In the genomic region with DNA sequence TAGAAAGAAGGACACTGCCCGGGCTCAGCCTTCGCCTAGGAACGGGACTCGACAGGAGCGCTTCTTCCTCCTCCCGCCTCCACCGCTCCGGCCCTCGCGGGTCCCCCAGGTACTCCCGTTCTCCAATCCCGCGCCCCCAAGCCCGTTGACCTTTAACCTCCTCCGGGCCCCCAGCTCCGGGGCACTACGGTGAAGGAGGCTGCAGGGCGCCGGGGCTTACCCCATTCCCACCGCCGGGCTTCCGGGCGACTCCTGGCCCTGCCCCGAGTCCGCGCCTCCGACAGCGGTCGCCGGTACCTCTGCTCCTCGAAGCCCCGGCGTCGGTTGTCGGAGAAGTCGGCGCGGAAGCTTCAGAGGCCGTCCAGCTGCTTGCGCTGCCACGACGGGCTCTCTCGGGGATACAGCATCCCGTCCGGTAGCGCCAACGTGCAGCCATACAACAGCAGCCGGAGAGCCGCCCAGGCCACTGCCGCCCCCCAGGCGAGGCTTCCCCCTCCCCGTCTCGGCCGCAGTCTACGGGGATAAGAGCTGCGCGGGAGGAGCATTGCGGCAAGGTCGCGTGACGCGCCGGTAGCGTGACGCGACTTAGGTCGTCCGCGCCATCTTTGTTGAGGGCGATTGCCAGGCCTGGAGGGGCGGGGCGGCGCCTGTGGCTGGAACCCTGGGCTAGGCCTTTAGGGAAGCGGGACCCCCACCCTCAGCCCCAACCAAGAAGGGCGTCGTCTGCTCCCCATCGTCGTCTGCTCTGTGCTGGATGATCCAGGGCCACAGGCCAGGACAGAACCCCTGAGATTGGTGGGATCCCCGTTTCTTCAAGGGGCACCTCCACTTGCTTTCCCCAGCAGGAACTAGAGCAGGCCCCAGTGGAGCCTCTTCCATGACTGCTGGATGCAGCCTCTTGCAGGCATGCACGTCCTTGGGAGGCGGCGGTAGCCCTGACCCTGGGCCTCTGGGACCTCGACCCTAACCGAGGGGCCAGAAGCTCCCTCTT, we compare ENCODE assay signal across 1 cellular context.
TF ChIP-seq lines count a peak whose summit lies in the region.

No MANE protein-coding gene starts in this region.

TF ChIP-seq in GM12878, 131 proteins besides CTCF, POLR2A, EP300 and RAD21 (continues in another document):
- TF ChIP-seq ESRRA (IDR thresholded peaks at IDR 0.05; ENCODE audit: low read length) (no peak), BACH1 (IDR thresholded peaks at IDR 0.05; ENCODE audit: borderline replicate concordance) (peak; percentile 79), KDM1A (IDR thresholded peaks at IDR 0.05; ENCODE audit: borderline replicate concordance) (no peak), MTA3 (IDR thresholded peaks at IDR 0.05; ENCODE audit: borderline replicate concordance, low read length) (no peak), ZNF24 (IDR thresholded peaks at IDR 0.05) (0 out of 2 replicates have a peak, but pooled peaks have one; percentile 13), NR2C2 (IDR thresholded peaks at IDR 0.05; ENCODE audit: borderline replicate concordance, control insufficient read depth, insufficient read length, low read depth) (no peak), TCF12 (IDR thresholded peaks at IDR 0.05; ENCODE audit: low read depth, low read length) (0 out of 2 replicates have a peak, but pooled peaks have one; percentile 39), MEF2B (IDR thresholded peaks at IDR 0.05; ENCODE audit: partially characterized antibody, poor library complexity, severe bottlenecking) (peak; percentile 56), MEF2A (IDR thresholded peaks at IDR 0.05; ENCODE audit: insufficient read depth, low read depth, low read length) (0 out of 2 replicates have a peak, but pooled peaks have one; percentile 28), CBFB (IDR thresholded peaks at IDR 0.05; ENCODE audit: low read depth) (0 out of 2 replicates have a peak, but pooled peaks have one; percentile 72), IKZF2 (IDR thresholded peaks at IDR 0.05) (peak; percentile 52 to 63), GABPA (IDR thresholded peaks at IDR 0.05; ENCODE audit: low read depth) (no peak), GATAD2B (conservative IDR thresholded peaks at IDR 0.05; ENCODE audit: low read depth) (peak; percentile 86), MYC (IDR thresholded peaks at IDR 0.05; ENCODE audit: insufficient read depth, insufficient read length, insufficient replicate concordance, low read length, severe bottlenecking) (no peak), RB1 (IDR thresholded peaks at IDR 0.05; ENCODE audit: borderline replicate concordance) (peak; percentile 95), ZZZ3 (IDR thresholded peaks at IDR 0.05; ENCODE audit: control insufficient read depth, insufficient read length, low read depth) (no peak), SIN3A (IDR thresholded peaks at IDR 0.05; ENCODE audit: low read depth, low read length) (peak; percentile 65; the same call in 1 of the 2 replicates), DPF2 (IDR thresholded peaks at IDR 0.05) (peak; percentile 85; the same call in 1 of the 2 replicates), RELA (IDR thresholded peaks at IDR 0.05; ENCODE audit: borderline replicate concordance, partially characterized antibody) (peak; percentile 92), CHD1 (IDR thresholded peaks at IDR 0.05; ENCODE audit: low read depth, low read length) (0 out of 2 replicates have a peak, but pooled peaks have one; percentile 58), POLR2AphosphoS2 (IDR thresholded peaks at IDR 0.05; ENCODE audit: low read depth, low read length) (peak; percentile 88)
- TF ChIP-seq, protein P1, sequence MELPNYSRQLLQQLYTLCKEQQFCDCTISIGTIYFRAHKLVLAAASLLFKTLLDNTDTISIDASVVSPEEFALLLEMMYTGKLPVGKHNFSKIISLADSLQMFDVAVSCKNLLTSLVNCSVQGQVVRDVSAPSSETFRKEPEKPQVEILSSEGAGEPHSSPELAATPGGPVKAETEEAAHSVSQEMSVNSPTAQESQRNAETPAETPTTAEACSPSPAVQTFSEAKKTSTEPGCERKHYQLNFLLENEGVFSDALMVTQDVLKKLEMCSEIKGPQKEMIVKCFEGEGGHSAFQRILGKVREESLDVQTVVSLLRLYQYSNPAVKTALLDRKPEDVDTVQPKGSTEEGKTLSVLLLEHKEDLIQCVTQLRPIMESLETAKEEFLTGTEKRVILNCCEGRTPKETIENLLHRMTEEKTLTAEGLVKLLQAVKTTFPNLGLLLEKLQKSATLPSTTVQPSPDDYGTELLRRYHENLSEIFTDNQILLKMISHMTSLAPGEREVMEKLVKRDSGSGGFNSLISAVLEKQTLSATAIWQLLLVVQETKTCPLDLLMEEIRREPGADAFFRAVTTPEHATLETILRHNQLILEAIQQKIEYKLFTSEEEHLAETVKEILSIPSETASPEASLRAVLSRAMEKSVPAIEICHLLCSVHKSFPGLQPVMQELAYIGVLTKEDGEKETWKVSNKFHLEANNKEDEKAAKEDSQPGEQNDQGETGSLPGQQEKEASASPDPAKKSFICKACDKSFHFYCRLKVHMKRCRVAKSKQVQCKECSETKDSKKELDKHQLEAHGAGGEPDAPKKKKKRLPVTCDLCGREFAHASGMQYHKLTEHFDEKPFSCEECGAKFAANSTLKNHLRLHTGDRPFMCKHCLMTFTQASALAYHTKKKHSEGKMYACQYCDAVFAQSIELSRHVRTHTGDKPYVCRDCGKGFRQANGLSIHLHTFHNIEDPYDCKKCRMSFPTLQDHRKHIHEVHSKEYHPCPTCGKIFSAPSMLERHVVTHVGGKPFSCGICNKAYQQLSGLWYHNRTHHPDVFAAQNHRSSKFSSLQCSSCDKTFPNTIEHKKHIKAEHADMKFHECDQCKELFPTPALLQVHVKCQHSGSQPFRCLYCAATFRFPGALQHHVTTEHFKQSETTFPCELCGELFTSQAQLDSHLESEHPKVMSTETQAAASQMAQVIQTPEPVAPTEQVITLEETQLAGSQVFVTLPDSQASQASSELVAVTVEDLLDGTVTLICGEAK (IDR thresholded peaks at IDR 0.05; ENCODE audit: borderline replicate concordance): no peak; the same call in none of the 2 replicates
- TF ChIP-seq, protein P2, sequence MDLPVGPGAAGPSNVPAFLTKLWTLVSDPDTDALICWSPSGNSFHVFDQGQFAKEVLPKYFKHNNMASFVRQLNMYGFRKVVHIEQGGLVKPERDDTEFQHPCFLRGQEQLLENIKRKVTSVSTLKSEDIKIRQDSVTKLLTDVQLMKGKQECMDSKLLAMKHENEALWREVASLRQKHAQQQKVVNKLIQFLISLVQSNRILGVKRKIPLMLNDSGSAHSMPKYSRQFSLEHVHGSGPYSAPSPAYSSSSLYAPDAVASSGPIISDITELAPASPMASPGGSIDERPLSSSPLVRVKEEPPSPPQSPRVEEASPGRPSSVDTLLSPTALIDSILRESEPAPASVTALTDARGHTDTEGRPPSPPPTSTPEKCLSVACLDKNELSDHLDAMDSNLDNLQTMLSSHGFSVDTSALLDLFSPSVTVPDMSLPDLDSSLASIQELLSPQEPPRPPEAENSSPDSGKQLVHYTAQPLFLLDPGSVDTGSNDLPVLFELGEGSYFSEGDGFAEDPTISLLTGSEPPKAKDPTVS (IDR thresholded peaks at IDR 0.05; ENCODE audit: low read depth, low read length): no peak
- TF ChIP-seq, protein P3, sequence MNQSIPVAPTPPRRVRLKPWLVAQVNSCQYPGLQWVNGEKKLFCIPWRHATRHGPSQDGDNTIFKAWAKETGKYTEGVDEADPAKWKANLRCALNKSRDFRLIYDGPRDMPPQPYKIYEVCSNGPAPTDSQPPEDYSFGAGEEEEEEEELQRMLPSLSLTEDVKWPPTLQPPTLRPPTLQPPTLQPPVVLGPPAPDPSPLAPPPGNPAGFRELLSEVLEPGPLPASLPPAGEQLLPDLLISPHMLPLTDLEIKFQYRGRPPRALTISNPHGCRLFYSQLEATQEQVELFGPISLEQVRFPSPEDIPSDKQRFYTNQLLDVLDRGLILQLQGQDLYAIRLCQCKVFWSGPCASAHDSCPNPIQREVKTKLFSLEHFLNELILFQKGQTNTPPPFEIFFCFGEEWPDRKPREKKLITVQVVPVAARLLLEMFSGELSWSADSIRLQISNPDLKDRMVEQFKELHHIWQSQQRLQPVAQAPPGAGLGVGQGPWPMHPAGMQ (IDR thresholded peaks at IDR 0.05; ENCODE audit: borderline replicate concordance): no peak
- TF ChIP-seq, protein P4, sequence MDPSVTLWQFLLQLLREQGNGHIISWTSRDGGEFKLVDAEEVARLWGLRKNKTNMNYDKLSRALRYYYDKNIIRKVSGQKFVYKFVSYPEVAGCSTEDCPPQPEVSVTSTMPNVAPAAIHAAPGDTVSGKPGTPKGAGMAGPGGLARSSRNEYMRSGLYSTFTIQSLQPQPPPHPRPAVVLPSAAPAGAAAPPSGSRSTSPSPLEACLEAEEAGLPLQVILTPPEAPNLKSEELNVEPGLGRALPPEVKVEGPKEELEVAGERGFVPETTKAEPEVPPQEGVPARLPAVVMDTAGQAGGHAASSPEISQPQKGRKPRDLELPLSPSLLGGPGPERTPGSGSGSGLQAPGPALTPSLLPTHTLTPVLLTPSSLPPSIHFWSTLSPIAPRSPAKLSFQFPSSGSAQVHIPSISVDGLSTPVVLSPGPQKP (IDR thresholded peaks at IDR 0.05; ENCODE audit: low read depth, low read length): peak; percentile 32; the same call in 1 of the 2 replicates
- TF ChIP-seq, protein P5, sequence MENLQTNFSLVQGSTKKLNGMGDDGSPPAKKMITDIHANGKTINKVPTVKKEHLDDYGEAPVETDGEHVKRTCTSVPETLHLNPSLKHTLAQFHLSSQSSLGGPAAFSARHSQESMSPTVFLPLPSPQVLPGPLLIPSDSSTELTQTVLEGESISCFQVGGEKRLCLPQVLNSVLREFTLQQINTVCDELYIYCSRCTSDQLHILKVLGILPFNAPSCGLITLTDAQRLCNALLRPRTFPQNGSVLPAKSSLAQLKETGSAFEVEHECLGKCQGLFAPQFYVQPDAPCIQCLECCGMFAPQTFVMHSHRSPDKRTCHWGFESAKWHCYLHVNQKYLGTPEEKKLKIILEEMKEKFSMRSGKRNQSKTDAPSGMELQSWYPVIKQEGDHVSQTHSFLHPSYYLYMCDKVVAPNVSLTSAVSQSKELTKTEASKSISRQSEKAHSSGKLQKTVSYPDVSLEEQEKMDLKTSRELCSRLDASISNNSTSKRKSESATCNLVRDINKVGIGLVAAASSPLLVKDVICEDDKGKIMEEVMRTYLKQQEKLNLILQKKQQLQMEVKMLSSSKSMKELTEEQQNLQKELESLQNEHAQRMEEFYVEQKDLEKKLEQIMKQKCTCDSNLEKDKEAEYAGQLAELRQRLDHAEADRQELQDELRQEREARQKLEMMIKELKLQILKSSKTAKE (IDR thresholded peaks at IDR 0.05; ENCODE audit: low read depth, poor library complexity, severe bottlenecking): no peak
- TF ChIP-seq, protein P6, sequence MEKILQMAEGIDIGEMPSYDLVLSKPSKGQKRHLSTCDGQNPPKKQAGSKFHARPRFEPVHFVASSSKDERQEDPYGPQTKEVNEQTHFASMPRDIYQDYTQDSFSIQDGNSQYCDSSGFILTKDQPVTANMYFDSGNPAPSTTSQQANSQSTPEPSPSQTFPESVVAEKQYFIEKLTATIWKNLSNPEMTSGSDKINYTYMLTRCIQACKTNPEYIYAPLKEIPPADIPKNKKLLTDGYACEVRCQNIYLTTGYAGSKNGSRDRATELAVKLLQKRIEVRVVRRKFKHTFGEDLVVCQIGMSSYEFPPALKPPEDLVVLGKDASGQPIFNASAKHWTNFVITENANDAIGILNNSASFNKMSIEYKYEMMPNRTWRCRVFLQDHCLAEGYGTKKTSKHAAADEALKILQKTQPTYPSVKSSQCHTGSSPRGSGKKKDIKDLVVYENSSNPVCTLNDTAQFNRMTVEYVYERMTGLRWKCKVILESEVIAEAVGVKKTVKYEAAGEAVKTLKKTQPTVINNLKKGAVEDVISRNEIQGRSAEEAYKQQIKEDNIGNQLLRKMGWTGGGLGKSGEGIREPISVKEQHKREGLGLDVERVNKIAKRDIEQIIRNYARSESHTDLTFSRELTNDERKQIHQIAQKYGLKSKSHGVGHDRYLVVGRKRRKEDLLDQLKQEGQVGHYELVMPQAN (conservative IDR thresholded peaks at IDR 0.05): peak; percentile 93
- TF ChIP-seq, protein P7, sequence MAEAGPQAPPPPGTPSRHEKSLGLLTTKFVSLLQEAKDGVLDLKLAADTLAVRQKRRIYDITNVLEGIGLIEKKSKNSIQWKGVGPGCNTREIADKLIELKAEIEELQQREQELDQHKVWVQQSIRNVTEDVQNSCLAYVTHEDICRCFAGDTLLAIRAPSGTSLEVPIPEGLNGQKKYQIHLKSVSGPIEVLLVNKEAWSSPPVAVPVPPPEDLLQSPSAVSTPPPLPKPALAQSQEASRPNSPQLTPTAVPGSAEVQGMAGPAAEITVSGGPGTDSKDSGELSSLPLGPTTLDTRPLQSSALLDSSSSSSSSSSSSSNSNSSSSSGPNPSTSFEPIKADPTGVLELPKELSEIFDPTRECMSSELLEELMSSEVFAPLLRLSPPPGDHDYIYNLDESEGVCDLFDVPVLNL (IDR thresholded peaks at IDR 0.05; ENCODE audit: low read depth, low read length): 0 out of 2 replicates have a peak, but pooled peaks have one; percentile 13
- TF ChIP-seq, protein P8, sequence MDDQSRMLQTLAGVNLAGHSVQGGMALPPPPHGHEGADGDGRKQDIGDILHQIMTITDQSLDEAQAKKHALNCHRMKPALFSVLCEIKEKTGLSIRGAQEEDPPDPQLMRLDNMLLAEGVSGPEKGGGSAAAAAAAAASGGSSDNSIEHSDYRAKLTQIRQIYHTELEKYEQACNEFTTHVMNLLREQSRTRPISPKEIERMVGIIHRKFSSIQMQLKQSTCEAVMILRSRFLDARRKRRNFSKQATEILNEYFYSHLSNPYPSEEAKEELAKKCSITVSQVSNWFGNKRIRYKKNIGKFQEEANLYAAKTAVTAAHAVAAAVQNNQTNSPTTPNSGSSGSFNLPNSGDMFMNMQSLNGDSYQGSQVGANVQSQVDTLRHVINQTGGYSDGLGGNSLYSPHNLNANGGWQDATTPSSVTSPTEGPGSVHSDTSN (IDR thresholded peaks at IDR 0.05; ENCODE audit: insufficient replicate concordance, low read depth, low read length): no peak
- TF ChIP-seq, protein P9, sequence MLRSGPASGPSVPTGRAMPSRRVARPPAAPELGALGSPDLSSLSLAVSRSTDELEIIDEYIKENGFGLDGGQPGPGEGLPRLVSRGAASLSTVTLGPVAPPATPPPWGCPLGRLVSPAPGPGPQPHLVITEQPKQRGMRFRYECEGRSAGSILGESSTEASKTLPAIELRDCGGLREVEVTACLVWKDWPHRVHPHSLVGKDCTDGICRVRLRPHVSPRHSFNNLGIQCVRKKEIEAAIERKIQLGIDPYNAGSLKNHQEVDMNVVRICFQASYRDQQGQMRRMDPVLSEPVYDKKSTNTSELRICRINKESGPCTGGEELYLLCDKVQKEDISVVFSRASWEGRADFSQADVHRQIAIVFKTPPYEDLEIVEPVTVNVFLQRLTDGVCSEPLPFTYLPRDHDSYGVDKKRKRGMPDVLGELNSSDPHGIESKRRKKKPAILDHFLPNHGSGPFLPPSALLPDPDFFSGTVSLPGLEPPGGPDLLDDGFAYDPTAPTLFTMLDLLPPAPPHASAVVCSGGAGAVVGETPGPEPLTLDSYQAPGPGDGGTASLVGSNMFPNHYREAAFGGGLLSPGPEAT (IDR thresholded peaks at IDR 0.05; ENCODE audit: low read depth): peak; percentile 70
- TF ChIP-seq, protein P10, sequence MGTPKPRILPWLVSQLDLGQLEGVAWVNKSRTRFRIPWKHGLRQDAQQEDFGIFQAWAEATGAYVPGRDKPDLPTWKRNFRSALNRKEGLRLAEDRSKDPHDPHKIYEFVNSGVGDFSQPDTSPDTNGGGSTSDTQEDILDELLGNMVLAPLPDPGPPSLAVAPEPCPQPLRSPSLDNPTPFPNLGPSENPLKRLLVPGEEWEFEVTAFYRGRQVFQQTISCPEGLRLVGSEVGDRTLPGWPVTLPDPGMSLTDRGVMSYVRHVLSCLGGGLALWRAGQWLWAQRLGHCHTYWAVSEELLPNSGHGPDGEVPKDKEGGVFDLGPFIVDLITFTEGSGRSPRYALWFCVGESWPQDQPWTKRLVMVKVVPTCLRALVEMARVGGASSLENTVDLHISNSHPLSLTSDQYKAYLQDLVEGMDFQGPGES (IDR thresholded peaks at IDR 0.05): peak; percentile 52; the same call in 1 of the 2 replicates
